Comparison of ENCODE assay signal across 8 cellular contexts in genomic region chr1:2044510-2045319, GRCh38. TPM values are rescaled to one million over a fixed set of nuclear protein-coding genes. Genes with fewer than 3 reads are reported as not detected.
DNase-seq lines count a peak whose midpoint lies in the region; ATAC-seq and TF ChIP-seq lines count a peak whose summit lies in the region.

No MANE protein-coding gene starts in this region.

- H3K4me1 Mint-ChIP-seq in activated T-cell treated with anti-CD3 and anti-CD28 coated beads, Interleukin-2, amount 50 U/mL, for 24 hours (ENCODE audit: low read depth) = peaks cover 22% of the 10 kb centered on the region
- H3K4me1 Mint-ChIP-seq in natural killer cell = peaks cover 18 to 26% of the 10 kb centered on the region in 2 donors
- H3K4me1 Mint-ChIP-seq in stimulated activated effector memory CD8-positive, alpha-beta T cell treated with anti-CD3 and anti-CD28 coated beads, Interleukin-12 subunit alpha, Interleukin-12 subunit beta, amount 100 ng/mL, for 72 hours = peaks cover 35% of the 10 kb centered on the region

- peak overlapping the region; percentile 33 for H3K4me3 ChIP-seq in OCI-LY1 (ENCODE audit: low read depth, low read length, poor library complexity, severe bottlenecking)
- H3K4me3 ChIP-seq in esophagus squamous epithelium = peak overlapping the region; percentile 22 to 64 (median 33)

- no peaks in the 10 kb centered on the region for H3K36me3 ChIP-seq in OCI-LY1 (ENCODE audit: insufficient read depth, low read length)
- no peaks in the 10 kb centered on the region for H3K36me3 ChIP-seq in esophagus squamous epithelium

- H3K9me3 ChIP-seq in OCI-LY1 (ENCODE audit: low read length) (no peaks in the 10 kb centered on the region), esophagus squamous epithelium (no peaks in the 10 kb centered on the region)

- peaks cover 17% of the 10 kb centered on the region for H3K4me1 ChIP-seq in OCI-LY1 (ENCODE audit: insufficient read depth, low read length, severe bottlenecking)
- H3K4me1 ChIP-seq in esophagus squamous epithelium = peaks cover 12 to 45% (median 18%) of the 10 kb centered on the region in 3 donors

- ATAC-seq in natural killer cell (peak; percentile 86 to 95 (median 91)), GM18519 (IDR thresholded peaks at IDR 0.05; ENCODE audit: low FRiP score, unreplicated experiment) (no peak)
- peak; percentile 80 for ATAC-seq in stimulated activated effector memory CD8-positive, alpha-beta T cell treated with anti-CD3 and anti-CD28 coated beads, Interleukin-12 subunit alpha, Interleukin-12 subunit beta, amount 100 ng/mL, for 72 hours

- no peaks in the 10 kb centered on the region for H4K20me1 ChIP-seq in OCI-LY1 (ENCODE audit: insufficient read depth, low read length)

- no peak overlapping the region for H3K27ac Mint-ChIP-seq in activated T-cell treated with anti-CD3 and anti-CD28 coated beads, Interleukin-2, amount 50 U/mL, for 24 hours
- H3K27ac Mint-ChIP-seq in natural killer cell = no peak overlapping the region
- no peak overlapping the region for H3K27ac Mint-ChIP-seq in stimulated activated effector memory CD8-positive, alpha-beta T cell treated with anti-CD3 and anti-CD28 coated beads, Interleukin-12 subunit alpha, Interleukin-12 subunit beta, amount 100 ng/mL, for 72 hours

- peak overlapping the region; percentile 57 for H3K4me2 ChIP-seq in OCI-LY1 (ENCODE audit: low read length)

- in situ Hi-C loops in ACHN (cut with HindIII; ENCODE audit: low pct_ligation_motif_present, low pct_unique_long_range_greater_than_20kb, low sequenced_read_pairs) (no loop called here), GM13977 (cut with MboI; ENCODE audit: low pct_unique_long_range_greater_than_20kb, low sequenced_read_pairs, unreplicated experiment) (no loop called here)

- H2AFZ ChIP-seq in OCI-LY1 (ENCODE audit: low read length) = no peak overlapping the region

- intact Hi-C loops in esophagus squamous epithelium (cut with DNase I) (loop anchor here (5.0 kb wide), 1 partner anchor 82 kb away; no protein-coding TSS in a partner anchor), natural killer cell (cut with micrococcal nuclease) (loop anchor here (5.0 kb wide), 1 partner anchor 102 kb away; no protein-coding TSS in a partner anchor)

- peak overlapping the region; percentile 32; the same call in 1 of the 2 replicates for H3K9ac ChIP-seq in OCI-LY1 (ENCODE audit: low read length)

- H3F3A ChIP-seq in OCI-LY1 (ENCODE audit: insufficient read depth, low read length) = no peaks in the 10 kb centered on the region

- H3K9me2 ChIP-seq in OCI-LY1 (ENCODE audit: low read depth, low read length) = no peaks in the 10 kb centered on the region

- H3K79me2 ChIP-seq in OCI-LY1 (ENCODE audit: insufficient read depth, low read length) = no peaks in the 10 kb centered on the region

- H3K27me3 Mint-ChIP-seq in activated T-cell treated with anti-CD3 and anti-CD28 coated beads, Interleukin-2, amount 50 U/mL, for 24 hours = peaks cover 21% of the 10 kb centered on the region
- H3K27me3 Mint-ChIP-seq in natural killer cell (ENCODE audit: low read depth in 2 of 2) = peaks cover 5 to 25% of the 10 kb centered on the region in 2 donors

- no peaks in the 10 kb centered on the region; the same call in none of the 2 replicates for H3K27me3 ChIP-seq in OCI-LY1 (ENCODE audit: insufficient read depth, low read length)
- peaks cover 0 to 76% (median 2%) of the 10 kb centered on the region in 4 donors for H3K27me3 ChIP-seq in esophagus squamous epithelium

- WGBS in esophagus squamous epithelium, 2 donors = 11 to 25% methylated on average over 7 to 12 of the region's 75 CpGs

- no peaks in the 10 kb centered on the region for H3K9me3 Mint-ChIP-seq in activated T-cell treated with anti-CD3 and anti-CD28 coated beads, Interleukin-2, amount 50 U/mL, for 24 hours
- H3K9me3 Mint-ChIP-seq in natural killer cell = no peaks in the 10 kb centered on the region
- no peaks in the 10 kb centered on the region for H3K9me3 Mint-ChIP-seq in stimulated activated effector memory CD8-positive, alpha-beta T cell treated with anti-CD3 and anti-CD28 coated beads, Interleukin-12 subunit alpha, Interleukin-12 subunit beta, amount 100 ng/mL, for 72 hours

- H3K4me3 Mint-ChIP-seq in activated T-cell treated with anti-CD3 and anti-CD28 coated beads, Interleukin-2, amount 50 U/mL, for 24 hours = peak overlapping the region; percentile 39
- peak overlapping the region; percentile 47 for H3K4me3 Mint-ChIP-seq in natural killer cell
- peak overlapping the region; percentile 41 for H3K4me3 Mint-ChIP-seq in stimulated activated effector memory CD8-positive, alpha-beta T cell treated with anti-CD3 and anti-CD28 coated beads, Interleukin-12 subunit alpha, Interleukin-12 subunit beta, amount 100 ng/mL, for 72 hours

- DNase-seq in ACHN (peak; percentile 54), GM13977 (ENCODE audit: low spot score) (peak; percentile 89), esophagus squamous epithelium (lab: John Stamatoyannopoulos, UW) (no peak), natural killer cell (peak; percentile 85)
- peak; percentile 92 for DNase-seq in activated T-cell treated with anti-CD3 and anti-CD28 coated beads, Interleukin-2, amount 50 U/mL, for 24 hours
- peak; percentile 89 to 94 for DNase-seq in stimulated activated effector memory CD8-positive, alpha-beta T cell treated with anti-CD3 and anti-CD28 coated beads, Interleukin-12 subunit alpha, Interleukin-12 subunit beta, amount 100 ng/mL, for 72 hours (ENCODE audit: low spot score in 2 of 2)

- peak; percentile 98 for TF ChIP-seq CTCF in GM13977 (IDR thresholded peaks at IDR 0.05; ENCODE audit: extremely low read depth, insufficient read depth, missing control alignments)
- TF ChIP-seq CTCF in OCI-LY1 (IDR thresholded peaks at IDR 0.05; ENCODE audit: low read length) = peak; percentile 60
- TF ChIP-seq CTCF in esophagus squamous epithelium (IDR thresholded peaks at IDR 0.05) = peak; percentile 67 to 97 (median 94)
- TF ChIP-seq CTCF in natural killer cell (IDR thresholded peaks at IDR 0.05) = peak; percentile 87

- TF ChIP-seq POLR2A in esophagus squamous epithelium (IDR thresholded peaks at IDR 0.05) = no peak

- no peaks in the 10 kb centered on the region for H3K36me3 Mint-ChIP-seq in activated T-cell treated with anti-CD3 and anti-CD28 coated beads, Interleukin-2, amount 50 U/mL, for 24 hours (ENCODE audit: low read depth)
- no peaks in the 10 kb centered on the region for H3K36me3 Mint-ChIP-seq in natural killer cell
- no peaks in the 10 kb centered on the region for H3K36me3 Mint-ChIP-seq in stimulated activated effector memory CD8-positive, alpha-beta T cell treated with anti-CD3 and anti-CD28 coated beads, Interleukin-12 subunit alpha, Interleukin-12 subunit beta, amount 100 ng/mL, for 72 hours

- H3K27ac ChIP-seq in OCI-LY1 (ENCODE audit: low read depth, low read length, poor library complexity, severe bottlenecking) (no peak overlapping the region), esophagus squamous epithelium (peak overlapping the region in 2 of 4 donors; percentile 25 to 36)

RNA-seq across cellular contexts. Expression of gene PRKCZ, which starts 5.5 kb away (rescaled TPM):
- total RNA-seq in esophagus squamous epithelium (10 to 100 TPM; 14.5 to 23.8 (median 17.5) TPM), natural killer cell (10 to 100 TPM; 25.1 to 37.1 (median 30.5) TPM)

RNA-seq across cellular contexts. Expression of gene GABRD, which starts 25.6 kb away (rescaled TPM):
- total RNA-seq in esophagus squamous epithelium = 1 to 10 TPM in 2 of 4 donors, under 1 TPM in 1, not detected in 1; 0.57 to 5.4 (median 1.8) TPM
- total RNA-seq in natural killer cell = under 1 TPM in 2 of 3 donors, not detected in 1; 0.19 to 0.33 TPM

RNA-seq across cellular contexts. Expression of gene CFAP74, which starts 41.1 kb away (rescaled TPM):
- total RNA-seq in esophagus squamous epithelium (not detected), natural killer cell (not detected)
